In genomic region chr14:99606359-99606758, GRCh38 we compare ENCODE assay signal across 20 cellular contexts. TPM values are rescaled to one million over a fixed set of nuclear protein-coding genes. Genes with fewer than 3 reads are reported as not detected.
DNase-seq lines count a peak whose midpoint lies in the region; ATAC-seq and TF ChIP-seq lines count a peak whose summit lies in the region.
"Had no signal": no experiment of that assay in that cellular context is flagged by ENCODE, and none has a peak within 500 bp of the region (broad histone marks: within the 10 kb centered on the region; RNA-seq: fewer than 3 reads in every experiment).

No MANE protein-coding gene starts in this region.

- no peaks in the 10 kb centered on the region for H3K9me2 ChIP-seq in GM23338 (ENCODE audit: insufficient read depth)

- peaks cover 16% of the 10 kb centered on the region for H3K79me2 ChIP-seq in GM23338 (replicated peaks; ENCODE audit: insufficient read depth)

- peak overlapping the region; percentile 96 for H3K9ac ChIP-seq in BLaER1

- H4K20me1 ChIP-seq in BLaER1 (peaks cover 31% of the 10 kb centered on the region), GM23338 (replicated peaks; ENCODE audit: insufficient read depth) (peaks cover 12% of the 10 kb centered on the region; the same call in 1 of the 2 replicates)

- H3F3A ChIP-seq in GM23338 (replicated peaks; ENCODE audit: low read depth), result no peaks in the 10 kb centered on the region

- H3K9me3 Mint-ChIP-seq in GM23338, result no peaks in the 10 kb centered on the region; the same call in 2 of the 3 replicates
- H3K9me3 Mint-ChIP-seq: activated T-helper 17 cell treated with anti-CD3 and anti-CD28 coated beads, Interleukin-2, amount 50 U/mL, for 72 hours; central memory CD8-positive, alpha-beta T cell; stimulated activated effector memory CD8-positive, alpha-beta T cell treated with anti-CD3 and anti-CD28 coated beads, Interleukin-12 subunit alpha, Interleukin-12 subunit beta, amount 100 ng/mL, for 72 hours had no signal

- H3K4me3 ChIP-seq in BLaER1 (peak overlapping the region; percentile 92; the same call in 1 of the 2 replicates), GM23338 (no peak overlapping the region), RWPE2 (ENCODE audit: severe bottlenecking) (no peak overlapping the region), fibroblast of villous mesenchyme (ENCODE audit: low read depth, low read length) (no peak overlapping the region)

- H3K4me3 Mint-ChIP-seq in GM23338, result no peak overlapping the region; the same call in 2 of the 3 replicates

- peaks cover 20% of the 10 kb centered on the region for H3K4me1 Mint-ChIP-seq in GM23338

- TF ChIP-seq CTCF in GM23338 (conservative IDR thresholded peaks at IDR 0.05; ENCODE audit: low read depth in 2 of 2) (no peak), RWPE2 (IDR thresholded peaks at IDR 0.05; ENCODE audit: poor library complexity, severe bottlenecking) (no peak), fibroblast of villous mesenchyme (IDR thresholded peaks at IDR 0.05; ENCODE audit: insufficient read depth, low read depth, low read length) (no peak)

- H3K27me3 ChIP-seq in BLaER1 (no peaks in the 10 kb centered on the region), GM23338 (ENCODE audit: insufficient read depth) (peaks cover 44% of the 10 kb centered on the region), RWPE2 (ENCODE audit: insufficient read depth, poor library complexity, severe bottlenecking) (no peaks in the 10 kb centered on the region)
- H3K27me3 ChIP-seq: SJSA1 had no signal

- H3K4me2 ChIP-seq in BLaER1 (peak overlapping the region; percentile 93), GM23338 (peak overlapping the region; percentile 98; the same call in 1 of the 2 replicates)

- H3K9me3 ChIP-seq in BLaER1 (no peaks in the 10 kb centered on the region), RWPE2 (ENCODE audit: severe bottlenecking) (no peaks in the 10 kb centered on the region)
- H3K9me3 ChIP-seq: Caco-2, thoracic aorta had no signal

- no peak for DNase-seq in GM23338 (ENCODE audit: low spot score)
- DNase-seq in RWPE2 (ENCODE audit: low spot score), result no peak
- DNase-seq in fibroblast of villous mesenchyme (ENCODE audit: low read depth), result peak; percentile 33
- no peak for DNase-seq in activated CD8-positive, alpha-beta memory T cell treated with anti-CD3 and anti-CD28 coated beads for 24 hours
- DNase-seq in NK-92 treated with Interleukin-12 subunit alpha and Interleukin-12 subunit beta, amount 100 ng/mL, for 24 hours (lab: John Stamatoyannopoulos, UW), result no peak
- DNase-seq: activated CD8-positive, alpha-beta memory T cell treated with anti-CD3 and anti-CD28 coated beads, Interleukin-2, amount 10 ng/mL, durations not matched to agents 7 days and 5 days; Caco-2; NCI-H2107; nucleus accumbens; stimulated activated CD4-positive, alpha-beta T cell treated with anti-CD3 and anti-CD28 coated beads, Interleukin-15, amount 100 ng/mL, for 24 hours had no signal

- H3K4me1 ChIP-seq in BLaER1 (peaks cover 38% of the 10 kb centered on the region), GM23338 (ENCODE audit: insufficient read depth) (peaks cover 14% of the 10 kb centered on the region), RWPE2 (ENCODE audit: insufficient read depth, poor library complexity, severe bottlenecking) (peaks cover 8% of the 10 kb centered on the region)

- no peaks in the 10 kb centered on the region for H3K36me3 ChIP-seq in BLaER1
- no peaks in the 10 kb centered on the region for H3K36me3 ChIP-seq in GM23338 (ENCODE audit: insufficient read depth)
- peaks cover 7% of the 10 kb centered on the region for H3K36me3 ChIP-seq in RWPE2 (ENCODE audit: low read depth)
- H3K36me3 ChIP-seq: thoracic aorta had no signal

- H3K27ac ChIP-seq in BLaER1 (peak overlapping the region; percentile 75), GM23338 (ENCODE audit: low read depth) (no peak overlapping the region), RWPE2 (ENCODE audit: poor library complexity, severe bottlenecking) (peak overlapping the region; percentile 87)

- no peak overlapping the region for H3K27ac Mint-ChIP-seq in GM23338

- no peaks in the 10 kb centered on the region; the same call in 2 of the 3 replicates for H3K36me3 Mint-ChIP-seq in GM23338 (ENCODE audit: low read depth)
- H3K36me3 Mint-ChIP-seq: stimulated activated effector memory CD8-positive, alpha-beta T cell treated with anti-CD3 and anti-CD28 coated beads, Interleukin-12 subunit alpha, Interleukin-12 subunit beta, amount 100 ng/mL, for 72 hours had no signal

- peaks cover 31% of the 10 kb centered on the region for H3K27me3 Mint-ChIP-seq in GM23338 (ENCODE audit: insufficient read depth, low read depth, poor library complexity)
- H3K27me3 Mint-ChIP-seq: activated T-helper 17 cell treated with anti-CD3 and anti-CD28 coated beads, Interleukin-2, amount 50 U/mL, for 72 hours; central memory CD8-positive, alpha-beta T cell had no signal

- no peak overlapping the region for H2AFZ ChIP-seq in GM23338

- no peak for ATAC-seq in GM23338
- ATAC-seq in RWPE2 (ENCODE audit: low read depth), result no peak
- no peak for ATAC-seq in GM18858 (IDR thresholded peaks at IDR 0.05; ENCODE audit: unreplicated experiment)
- ATAC-seq: activated CD8-positive, alpha-beta memory T cell treated with anti-CD3 and anti-CD28 coated beads, Interleukin-2, amount 10 ng/mL, durations not matched to agents 7 days and 5 days; activated T-helper 17 cell treated with anti-CD3 and anti-CD28 coated beads, Interleukin-2, amount 50 U/mL, for 72 hours; left lobe of liver; right cardiac atrium; stimulated activated effector memory CD8-positive, alpha-beta T cell treated with anti-CD3 and anti-CD28 coated beads, Interleukin-12 subunit alpha, Interleukin-12 subunit beta, amount 100 ng/mL, for 72 hours had no signal

TF ChIP-seq in GM23338, 12 proteins besides CTCF, POLR2A, EP300 and RAD21:
- no peak for TF ChIP-seq ZNF114 (CRISPR knock-in tag; IDR thresholded peaks at IDR 0.05)
- TF ChIP-seq POLR2AphosphoS5 (IDR thresholded peaks at IDR 0.05; ENCODE audit: low read depth), result no peak
- no peak for TF ChIP-seq STAT1 (IDR thresholded peaks at IDR 0.05; ENCODE audit: unreplicated experiment)
- no peak for TF ChIP-seq EZH2 (IDR thresholded peaks at IDR 0.05; ENCODE audit: low read depth, unreplicated experiment)
- TF ChIP-seq, protein P1, sequence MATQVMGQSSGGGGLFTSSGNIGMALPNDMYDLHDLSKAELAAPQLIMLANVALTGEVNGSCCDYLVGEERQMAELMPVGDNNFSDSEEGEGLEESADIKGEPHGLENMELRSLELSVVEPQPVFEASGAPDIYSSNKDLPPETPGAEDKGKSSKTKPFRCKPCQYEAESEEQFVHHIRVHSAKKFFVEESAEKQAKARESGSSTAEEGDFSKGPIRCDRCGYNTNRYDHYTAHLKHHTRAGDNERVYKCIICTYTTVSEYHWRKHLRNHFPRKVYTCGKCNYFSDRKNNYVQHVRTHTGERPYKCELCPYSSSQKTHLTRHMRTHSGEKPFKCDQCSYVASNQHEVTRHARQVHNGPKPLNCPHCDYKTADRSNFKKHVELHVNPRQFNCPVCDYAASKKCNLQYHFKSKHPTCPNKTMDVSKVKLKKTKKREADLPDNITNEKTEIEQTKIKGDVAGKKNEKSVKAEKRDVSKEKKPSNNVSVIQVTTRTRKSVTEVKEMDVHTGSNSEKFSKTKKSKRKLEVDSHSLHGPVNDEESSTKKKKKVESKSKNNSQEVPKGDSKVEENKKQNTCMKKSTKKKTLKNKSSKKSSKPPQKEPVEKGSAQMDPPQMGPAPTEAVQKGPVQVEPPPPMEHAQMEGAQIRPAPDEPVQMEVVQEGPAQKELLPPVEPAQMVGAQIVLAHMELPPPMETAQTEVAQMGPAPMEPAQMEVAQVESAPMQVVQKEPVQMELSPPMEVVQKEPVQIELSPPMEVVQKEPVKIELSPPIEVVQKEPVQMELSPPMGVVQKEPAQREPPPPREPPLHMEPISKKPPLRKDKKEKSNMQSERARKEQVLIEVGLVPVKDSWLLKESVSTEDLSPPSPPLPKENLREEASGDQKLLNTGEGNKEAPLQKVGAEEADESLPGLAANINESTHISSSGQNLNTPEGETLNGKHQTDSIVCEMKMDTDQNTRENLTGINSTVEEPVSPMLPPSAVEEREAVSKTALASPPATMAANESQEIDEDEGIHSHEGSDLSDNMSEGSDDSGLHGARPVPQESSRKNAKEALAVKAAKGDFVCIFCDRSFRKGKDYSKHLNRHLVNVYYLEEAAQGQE (IDR thresholded peaks at IDR 0.05; ENCODE audit: unreplicated experiment), result no peak
- no peak for TF ChIP-seq ETS1 (IDR thresholded peaks at IDR 0.05)

RNA-seq across cellular contexts. Expression of gene CCDC85C, which starts 2.4 kb away (rescaled TPM):
- total RNA-seq in GM23338 (2014; rRNA removed; shearing (Covaris generic)), result 24.9 and 26.8 TPM in 2 replicates
- polyA plus RNA-seq in GM23338 (2016; fragmentation: Nextera tagmentation; extraction: Ambion mirVana), result 4.5 and 6.5 TPM in 2 replicates
- 7.4 and 11.2 TPM in 2 replicates for total RNA-seq in fibroblast of villous mesenchyme

RNA-seq across cellular contexts. Expression of gene HHIPL1, which starts 38.6 kb away (rescaled TPM):
- 1.6 and 2.0 TPM in 2 replicates for total RNA-seq in GM23338 (2014; rRNA removed; shearing (Covaris generic))
- polyA plus RNA-seq in GM23338 (2016; fragmentation: Nextera tagmentation; extraction: Ambion mirVana), result 1.9 TPM in 2 replicates
- 3.9 TPM in 2 replicates for total RNA-seq in fibroblast of villous mesenchyme
- total RNA-seq: HT-29 had no signal
